Comparison of ENCODE assay signal across 8 cellular contexts in genomic region chr19:47274071-47274890, GRCh38. TPM values are rescaled to one million over a fixed set of nuclear protein-coding genes. Genes with fewer than 3 reads are reported as not detected.
DNase-seq lines count a peak whose midpoint lies in the region; ATAC-seq, FAIRE-seq and TF ChIP-seq lines count a peak whose summit lies in the region.

TSS of gene INAFM1 (plus strand) at chr19:47274885. CDS start at chr19:47274920, 35 bp downstream.

- H3K4me1 Mint-ChIP-seq in astrocyte (ENCODE audit: low read depth, unreplicated experiment), result peaks cover 15% of the 10 kb centered on the region

- TF ChIP-seq CTCF in astrocyte (IDR thresholded peaks at IDR 0.05; ENCODE audit: insufficient read depth, low read depth, low read length) (no peak), retinal pigment epithelial cell (conservative IDR thresholded peaks at IDR 0.05; ENCODE audit: low read depth, low read length) (no peak)

- no peaks in the 10 kb centered on the region for H3K27me3 ChIP-seq in astrocyte (ENCODE audit: insufficient read depth, low read length)

- peaks cover 3% of the 10 kb centered on the region for H3K36me3 ChIP-seq in astrocyte (ENCODE audit: insufficient read depth, low read length)

- H3K4me1 ChIP-seq in astrocyte (ENCODE audit: insufficient read depth, low read length), result peaks cover 27% of the 10 kb centered on the region

- peak within 1 kb of the TSS; percentile 89 for H3K9ac ChIP-seq in astrocyte (ENCODE audit: low read length)

- peaks cover 16% of the 10 kb centered on the region for H3K36me3 Mint-ChIP-seq in astrocyte (ENCODE audit: low read depth, unreplicated experiment)

- H3K27me3 Mint-ChIP-seq in astrocyte (ENCODE audit: low read depth, unreplicated experiment), result no peaks in the 10 kb centered on the region

- H3K27ac Mint-ChIP-seq in astrocyte (ENCODE audit: unreplicated experiment), result peak within 1 kb of the TSS; percentile 95

- peak; percentile 53 for ATAC-seq in HG02970 (IDR thresholded peaks at IDR 0.05; ENCODE audit: low FRiP score, unreplicated experiment)
- ATAC-seq in GM21786 (IDR thresholded peaks at IDR 0.05; ENCODE audit: unreplicated experiment), result no peak

- peak within 1 kb of the TSS; percentile 94 for H3K27ac ChIP-seq in astrocyte (ENCODE audit: low read depth, low read length)

- no peak for FAIRE-seq in astrocyte (lab: Jason Lieb, UNC)

- peak within 1 kb of the TSS; percentile 87 for H3K4me3 Mint-ChIP-seq in astrocyte (ENCODE audit: unreplicated experiment)

- no peaks in the 10 kb centered on the region for H3K9me3 ChIP-seq in astrocyte (ENCODE audit: insufficient read depth, low read depth, low read length)

- no peaks in the 10 kb centered on the region for H3K9me3 Mint-ChIP-seq in astrocyte (ENCODE audit: unreplicated experiment)

- peaks cover 28% of the 10 kb centered on the region for H4K20me1 ChIP-seq in astrocyte (ENCODE audit: insufficient read depth, low read length)

- H2AFZ ChIP-seq in astrocyte (ENCODE audit: low read depth, low read length), result peak within 1 kb of the TSS; percentile 66

- DNase-seq in NCI-H2081 (lab: John Stamatoyannopoulos, UW) (peak; percentile 75 to 91), T-helper 22 cell (ENCODE audit: low read depth) (peak; percentile 97), astrocyte (ENCODE audit: low read depth) (peak; percentile 72), hippocampal formation (lab: John Stamatoyannopoulos, UW) (peak; percentile 86 to 92), retinal pigment epithelial cell (ENCODE audit: low read depth) (peak; percentile 71)

- TF ChIP-seq POLR2A in GM15510 (IDR thresholded peaks at IDR 0.05; ENCODE audit: borderline replicate concordance, extremely low read depth, insufficient read length), result peak; percentile 54

- peak within 1 kb of the TSS; percentile 89 for H3K4me2 ChIP-seq in astrocyte (ENCODE audit: low read length)

- H3K4me3 ChIP-seq in astrocyte (ENCODE audit: insufficient read depth, low read depth, low read length) (peak within 1 kb of the TSS; percentile 68), retinal pigment epithelial cell (ENCODE audit: low read length) (peak within 1 kb of the TSS; percentile 77)

- no peaks in the 10 kb centered on the region for H3K79me2 ChIP-seq in astrocyte (ENCODE audit: insufficient read depth, low read length)

RNA-seq across cellular contexts. Expression of gene INAFM1, which starts in this region (rescaled TPM):
- 23.6 and 25.7 TPM in 2 replicates for total RNA-seq in astrocyte
